23 cellular contexts compared by ENCODE assay signal in genomic region chr9:128790536-128790935, GRCh38.
"Had no signal": no experiment of that assay in that cellular context is flagged by ENCODE, and none has a peak within 500 bp of the region (broad histone marks: within the 10 kb centered on the region; RNA-seq: fewer than 3 reads in every experiment).

No MANE protein-coding gene starts in this region.

- H3K27ac ChIP-seq: gastrocnemius medialis, lower lobe of right lung, ovary, psoas muscle, skin epidermis, spleen, suprapubic skin, transverse colon, upper lobe of right lung, uterus had no signal

- H3K9me3 Mint-ChIP-seq: effector memory CD8-positive, alpha-beta T cell; naive thymus-derived CD8-positive, alpha-beta T cell had no signal

- FAIRE-seq: endometrium, keratinocyte had no signal

- H3K4me3 ChIP-seq: gastrocnemius medialis, lower lobe of right lung, ovary, psoas muscle, skin epidermis, spleen, suprapubic skin, transverse colon, upper lobe of right lung, uterus had no signal

- ATAC-seq: effector memory CD8-positive, alpha-beta T cell; gastrocnemius medialis; left ventricle myocardium superior; lower lobe of right lung; naive thymus-derived CD8-positive, alpha-beta T cell; psoas muscle; right cardiac atrium; upper lobe of right lung had no signal

- H3K4me3 Mint-ChIP-seq: effector memory CD8-positive, alpha-beta T cell; naive thymus-derived CD8-positive, alpha-beta T cell; nephron progenitor cell had no signal

- H3K9me3 ChIP-seq: gastrocnemius medialis, lower lobe of right lung, ovary, psoas muscle, spleen, suprapubic skin, transverse colon, upper lobe of right lung, uterus had no signal

- H3K27ac Mint-ChIP-seq: nephron progenitor cell had no signal

- DNase-seq: cortex of kidney; effector memory CD8-positive, alpha-beta T cell; foreskin fibroblast; gastrocnemius medialis; head of caudate nucleus; left ventricle myocardium superior; lower lobe of right lung; naive thymus-derived CD8-positive, alpha-beta T cell; nephron progenitor cell; occipital lobe; ovary; psoas muscle; right cardiac atrium; spleen; stimulated activated CD4-positive, alpha-beta T cell treated with anti-CD3 and anti-CD28 coated beads, Interleukin-4, amount 100 ng/mL, for 4 hours; stimulated activated naive CD4-positive, alpha-beta T cell treated with Interleukin-2 at 50 U/mL for 16 hours; transverse colon; upper lobe of right lung; uterus had no signal

- H3K27me3 ChIP-seq: gastrocnemius medialis, ovary, spleen, suprapubic skin, transverse colon, upper lobe of right lung, uterus had no signal

- H3K27me3 Mint-ChIP-seq: effector memory CD8-positive, alpha-beta T cell had no signal

- H3K36me3 ChIP-seq: ovary, uterus had no signal
